12 cellular contexts compared by ENCODE assay signal in genomic region chr12:133255833-133256232, GRCh38. TPM values are rescaled to one million over a fixed set of nuclear protein-coding genes. Genes with fewer than 3 reads are reported as not detected.
"Had no signal": no experiment of that assay in that cellular context is flagged by ENCODE, and none has a peak within 500 bp of the region (broad histone marks: within the 10 kb centered on the region; RNA-seq: fewer than 3 reads in every experiment).

No MANE protein-coding gene starts in this region.

RNA-seq across cellular contexts. Expression of gene ANHX, which starts 20.2 kb away (rescaled TPM):
- total RNA-seq: OCI-LY7, PC-3, PC-9, Peyer's patch, Right ventricle myocardium inferior, Right ventricle myocardium superior, RPMI7951, SJCRH30, SJSA1, SK-MEL-5, T-cell had no signal
- polyA plus RNA-seq: SK-N-SH had no signal
